21 cellular contexts compared by ENCODE assay signal in the genomic region with DNA sequence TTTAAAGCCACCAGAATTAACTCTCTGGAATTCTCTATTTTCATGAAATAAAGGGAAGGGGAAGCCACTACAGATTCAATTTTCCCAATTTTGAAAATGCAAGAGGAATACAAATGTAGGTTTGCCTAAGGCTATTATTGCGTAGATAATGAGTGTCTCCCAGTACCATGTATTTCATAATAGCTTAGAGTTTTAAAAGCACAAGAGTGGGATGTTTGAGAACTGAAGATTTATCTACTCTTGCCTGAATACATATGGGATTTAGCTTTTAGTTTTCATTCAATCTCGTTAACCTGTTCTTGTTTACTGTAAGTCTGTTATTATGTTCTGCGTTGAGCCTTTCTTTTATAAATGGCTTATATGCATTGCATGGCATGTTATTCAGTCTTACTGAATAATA.
"Had no signal": no experiment of that assay in that cellular context is flagged by ENCODE, and none has a peak within 500 bp of the region (broad histone marks: within the 10 kb centered on the region; RNA-seq: fewer than 3 reads in every experiment).

No MANE protein-coding gene starts in this region.

- ATAC-seq: activated T-cell treated with anti-CD3 and anti-CD28 coated beads, Interleukin-2, amount 50 U/mL, for 4 hours; activated T-helper 17 cell treated with anti-CD3 and anti-CD28 coated beads, Interleukin-2, amount 50 U/mL, for 72 hours; left lung; lower lobe of right lung; natural killer cell; right cardiac atrium had no signal

- H3K27ac ChIP-seq: left lung, lower lobe of right lung, transverse colon had no signal

- H3K36me3 ChIP-seq: left lung, lower lobe of right lung, transverse colon had no signal

- FAIRE-seq: endometrium, frontal cortex, islet of Langerhans had no signal

- H3K4me3 ChIP-seq: left lung, lower lobe of right lung, transverse colon had no signal

- H3K27me3 ChIP-seq: left lung, transverse colon had no signal

- H3K4me1 ChIP-seq: left lung, lower lobe of right lung, transverse colon had no signal

- DNase-seq: activated CD4-positive, alpha-beta memory T cell treated with anti-CD3 and anti-CD28 coated beads, Interleukin-2, amount 10 ng/mL, durations not matched to agents 7 days and 5 days; activated CD4-positive, alpha-beta T cell treated with anti-CD3 and anti-CD28 coated beads for 1 hour; activated CD4-positive, alpha-beta T cell treated with anti-CD3 and anti-CD28 coated beads, Interleukin-2, amount 10 ng/mL, durations not matched to agents 7 days and 5 days; activated gamma-delta T cell treated with Interleukin-2 at 50 U/mL for 16 hours; activated naive CD4-positive, alpha-beta T cell treated with anti-CD3 and anti-CD28 coated beads, Interleukin-2, amount 50 U/mL, for 16 hours; activated T-cell treated with anti-CD3 and anti-CD28 coated beads, Interleukin-2, amount 50 U/mL, for 4 hours; amygdala; central memory CD4-positive, alpha-beta T cell; left lung; lower lobe of right lung; mesendoderm; natural killer cell; right cardiac atrium; stimulated activated CD4-positive, alpha-beta T cell treated with anti-CD3 and anti-CD28 coated beads, Interleukin-2, amount 100 ng/mL, for 48 hours; stimulated activated naive CD4-positive, alpha-beta T cell treated with Interleukin-2 at 50 U/mL for 16 hours; T1000; transverse colon had no signal

- H3K9me3 ChIP-seq: lower lobe of right lung, transverse colon had no signal
